14 cellular contexts compared by ENCODE assay signal in the genomic region with DNA sequence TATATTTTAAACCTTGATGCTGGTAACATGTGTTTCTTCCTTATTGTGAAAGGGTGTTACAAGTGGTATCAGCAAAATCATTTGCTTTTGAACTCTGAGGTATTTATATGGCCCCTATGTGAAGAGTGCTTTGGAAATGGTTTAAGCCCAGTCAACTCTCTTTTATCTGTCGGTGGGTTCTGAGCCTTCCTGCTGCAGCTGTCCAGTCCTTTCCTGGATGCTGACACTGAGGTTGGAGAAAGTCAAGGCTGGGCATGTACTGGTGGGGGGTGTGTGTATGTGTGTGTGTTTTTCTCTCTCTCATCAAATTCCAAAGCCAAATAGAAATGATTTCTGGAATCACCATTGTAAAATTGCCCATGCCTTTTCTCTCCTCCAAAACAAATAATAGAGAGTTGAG.
DNase-seq lines count a peak whose midpoint lies in the region; TF ChIP-seq lines count a peak whose summit lies in the region.
"Had no signal": no experiment of that assay in that cellular context is flagged by ENCODE, and none has a peak within 500 bp of the region (broad histone marks: within the 10 kb centered on the region; RNA-seq: fewer than 3 reads in every experiment).

No MANE protein-coding gene starts in this region.

- peaks cover 67% of the 10 kb centered on the region for H3K9me3 Mint-ChIP-seq in HFFc6
- H3K9me3 Mint-ChIP-seq: CD4-positive, alpha-beta T cell; CD8-positive, alpha-beta T cell had no signal

- peaks cover 81% of the 10 kb centered on the region for H3K27me3 Mint-ChIP-seq in HFFc6 (ENCODE audit: insufficient read depth)
- H3K27me3 Mint-ChIP-seq: CD4-positive, alpha-beta T cell had no signal

- DNase-seq in HFFc6: no peak
- DNase-seq in myocyte (ENCODE audit: low read depth): peak; percentile 47
- no peak for DNase-seq in SKM-1 (lab: John Stamatoyannopoulos, UW; ENCODE audit: unreplicated experiment)
- no peak for DNase-seq in activated T-cell treated with anti-CD3 and anti-CD28 coated beads for 4 hours
- no peak for DNase-seq in C1 segment of cervical spinal cord (lab: John Stamatoyannopoulos, UW)
- DNase-seq: 8988T; ACHN; BE2C; Caco-2; Calu3; CD4-positive, alpha-beta T cell; CD8-positive, alpha-beta T cell; DMS79 treated with DMSO at 0.1 percent for 48 hours; GF-D8 had no signal

- peaks cover 46% of the 10 kb centered on the region for H3K4me1 Mint-ChIP-seq in HFFc6 (ENCODE audit: low read depth)

- no peak for TF ChIP-seq CTCF in HFFc6 (IDR thresholded peaks at IDR 0.05)

- H3K36me3 Mint-ChIP-seq in HFFc6 (ENCODE audit: low read depth): peaks cover 86% of the 10 kb centered on the region

- peak overlapping the region; percentile 20 for H3K27ac Mint-ChIP-seq in HFFc6
- H3K27ac Mint-ChIP-seq: CD4-positive, alpha-beta T cell; CD8-positive, alpha-beta T cell had no signal

- H3K4me3 Mint-ChIP-seq in HFFc6: peak overlapping the region; percentile 15; the same call in 1 of the 2 replicates
- H3K4me3 Mint-ChIP-seq: CD4-positive, alpha-beta T cell; CD8-positive, alpha-beta T cell had no signal
